ENCODE assay signal across 8 cellular contexts in genomic region chr1:47175227-47175934, GRCh38. TPM values are rescaled to one million over a fixed set of nuclear protein-coding genes. Genes with fewer than 3 reads are reported as not detected.
DNase-seq lines count a peak whose midpoint lies in the region; ATAC-seq, FAIRE-seq and TF ChIP-seq lines count a peak whose summit lies in the region.

No MANE protein-coding gene starts in this region.

- no peaks in the 10 kb centered on the region for H3K9me3 ChIP-seq in PC-3 (ENCODE audit: low read length)
- no peaks in the 10 kb centered on the region for H3K9me3 ChIP-seq in cardiac muscle cell (ENCODE audit: low read depth)

- peak overlapping the region; percentile 74 for H2AFZ ChIP-seq in PC-3 (ENCODE audit: low read length)

- intact Hi-C loops in PC-3 (cut with micrococcal nuclease) (loop anchor here (1.0 to 10.0 kb wide), 6 partner anchors 68 to 549 kb away; partner anchors contain the start of gene STIL), posterior cingulate gyrus (cut with DNase I) (loop anchor here (5.0 to 10.0 kb wide), 2 partner anchors 431 to 537 kb away; no protein-coding TSS in a partner anchor)

- no peak for TF ChIP-seq POLR2A in GM12892 (IDR thresholded peaks at IDR 0.05; ENCODE audit: low read depth, low read length)

- DNase-seq in AG08395 (ENCODE audit: low spot score) (peak; percentile 88), GM12892 (ENCODE audit: insufficient read length) (no peak), HUDEP-2 (lab: John Stamatoyannopoulos, UW; ENCODE audit: unreplicated experiment in 76 of 76) (peak in 49 of 76 experiments; percentile 7 to 72 (median 35)), PC-3 (peak; percentile 78), cardiac muscle cell (ENCODE audit: low read depth in 1 of 2, low spot score in 1 of 2) (peak; percentile 64 to 77), posterior cingulate gyrus (peak in 8 of 10 donors; percentile 54 to 91 (median 68)), GF-D8 (lab: John Stamatoyannopoulos, UW) (no peak)
- peak; percentile 39 for DNase-seq in activated naive CD8-positive, alpha-beta T cell treated with anti-CD3 and anti-CD28 coated beads for 36 hours

- H3F3A ChIP-seq in PC-3 (ENCODE audit: low read length, unreplicated experiment), result no peaks in the 10 kb centered on the region

- no peaks in the 10 kb centered on the region for H3K36me3 Mint-ChIP-seq in activated naive CD8-positive, alpha-beta T cell treated with anti-CD3 and anti-CD28 coated beads for 36 hours

- peak; percentile 74 for FAIRE-seq in GM12892 (lab: Jason Lieb, UNC)

- H3K27me3 ChIP-seq in PC-3 (ENCODE audit: low read length) (no peaks in the 10 kb centered on the region), cardiac muscle cell (peaks cover 4% of the 10 kb centered on the region)

- H3K36me3 ChIP-seq in PC-3 (ENCODE audit: low read depth, low read length) (no peaks in the 10 kb centered on the region), cardiac muscle cell (no peaks in the 10 kb centered on the region)

- no peak overlapping the region for H3K27ac Mint-ChIP-seq in activated naive CD8-positive, alpha-beta T cell treated with anti-CD3 and anti-CD28 coated beads for 36 hours

- no peaks in the 10 kb centered on the region for H4K20me1 ChIP-seq in PC-3 (ENCODE audit: low read length)

- CTCF ChIA-PET in PC-3 (lab: Charles Lee), result interaction anchor here (0.5 to 0.6 kb wide), 3 partner anchors 28 to 417 kb away, joined by 3 read pairs; no protein-coding TSS in a partner anchor

- H3K4me1 ChIP-seq in PC-3 (ENCODE audit: insufficient read depth, low read length) (peaks cover 11% of the 10 kb centered on the region), cardiac muscle cell (ENCODE audit: low read depth) (no peaks in the 10 kb centered on the region)

- H3K4me2 ChIP-seq in PC-3 (ENCODE audit: low read length), result peak overlapping the region; percentile 76

- peaks cover 11% of the 10 kb centered on the region for H3K4me1 Mint-ChIP-seq in activated naive CD8-positive, alpha-beta T cell treated with anti-CD3 and anti-CD28 coated beads for 36 hours

- H3K9me2 ChIP-seq in PC-3 (replicated peaks; ENCODE audit: low read length), result no peaks in the 10 kb centered on the region

- H3K27ac ChIP-seq in PC-3 (ENCODE audit: low read length) (no peak overlapping the region), cardiac muscle cell (no peak overlapping the region)

- H3K79me2 ChIP-seq in PC-3 (ENCODE audit: low read length), result no peaks in the 10 kb centered on the region

- H3K9ac ChIP-seq in PC-3 (ENCODE audit: low read length), result no peak overlapping the region

- H3K4me3 Mint-ChIP-seq in activated naive CD8-positive, alpha-beta T cell treated with anti-CD3 and anti-CD28 coated beads for 36 hours, result no peak overlapping the region

- peaks cover 2% of the 10 kb centered on the region for H3K9me3 Mint-ChIP-seq in activated naive CD8-positive, alpha-beta T cell treated with anti-CD3 and anti-CD28 coated beads for 36 hours

- TF ChIP-seq CTCF in PC-3 (conservative IDR thresholded peaks at IDR 0.05; ENCODE audit: low read depth, low read length) (peak; percentile 91), cardiac muscle cell (IDR thresholded peaks at IDR 0.05; ENCODE audit: low read depth, low read length) (peak; percentile 98)

- no TSS peak for BruUV-seq in PC-3 (replicated peaks; lab: Mats Ljungman, UMichigan)

- POLR2A ChIA-PET in PC-3 (lab: Charles Lee; ENCODE audit: unreplicated experiment), result interaction anchor here (0.6 kb wide), 1 partner anchor 55 kb away, joined by 4 read pairs; no protein-coding TSS in a partner anchor

- H3K4me3 ChIP-seq in PC-3 (ENCODE audit: low read length) (peak overlapping the region; percentile 32; the same call in 1 of the 2 replicates), cardiac muscle cell (no peak overlapping the region)

- peak; percentile 32 for ATAC-seq in PC-3

- H3K27me3 Mint-ChIP-seq in activated naive CD8-positive, alpha-beta T cell treated with anti-CD3 and anti-CD28 coated beads for 36 hours, result peaks cover 60% of the 10 kb centered on the region

RNA-seq across cellular contexts. Expression of gene PDZK1IP1, which starts 14.5 kb away (rescaled TPM):
- not detected for polyA plus RNA-seq in GM12892 (2012; ENCODE audit: missing spikeins)
- not detected in 2 replicates for total RNA-seq in PC-3 (2014; rRNA removed)
- not detected for total RNA-seq in activated naive CD8-positive, alpha-beta T cell treated with anti-CD3 and anti-CD28 coated beads for 36 hours
- total RNA-seq in cardiac muscle cell, result not detected in 2 replicates
- polyA plus RNA-seq in cardiac muscle cell, result not detected in 2 replicates

RNA-seq across cellular contexts. Expression of gene CYP4A22, which starts 38.1 kb away (rescaled TPM):
- polyA plus RNA-seq in GM12892 (2012; ENCODE audit: missing spikeins), result not detected
- not detected in 2 replicates for total RNA-seq in PC-3 (2014; rRNA removed)
- total RNA-seq in activated naive CD8-positive, alpha-beta T cell treated with anti-CD3 and anti-CD28 coated beads for 36 hours, result not detected
- total RNA-seq in cardiac muscle cell, result not detected in 2 replicates
- polyA plus RNA-seq in cardiac muscle cell, result not detected in 2 replicates

RNA-seq across cellular contexts. Expression of gene TAL1, which starts 56.6 kb away (rescaled TPM):
- not detected for polyA plus RNA-seq in GM12892 (2012; ENCODE audit: missing spikeins)
- total RNA-seq in PC-3 (2014; rRNA removed), result not detected in 2 replicates
- total RNA-seq in activated naive CD8-positive, alpha-beta T cell treated with anti-CD3 and anti-CD28 coated beads for 36 hours, result not detected
- 0.04 and 0.30 TPM in 2 replicates for total RNA-seq in cardiac muscle cell
- polyA plus RNA-seq in cardiac muscle cell, result 0.32 and 0.55 TPM in 2 replicates

Comparison
In these comparisons a context has a peak if more than half of its experiments do, and no peak if none do; other contexts are left out.
1. DNase-seq: peak in AG08395 (single experiment), HUDEP-2 (49 of 76), PC-3 (single experiment), activated naive CD8-positive, alpha-beta T cell treated with anti-CD3 and anti-CD28 coated beads for 36 hours (single experiment), cardiac muscle cell (2 of 2) and posterior cingulate gyrus (8 of 10); none in GM12892 (single experiment) and GF-D8 (single experiment).